Comparison of ENCODE assay signal across 9 cellular contexts in the genomic region with DNA sequence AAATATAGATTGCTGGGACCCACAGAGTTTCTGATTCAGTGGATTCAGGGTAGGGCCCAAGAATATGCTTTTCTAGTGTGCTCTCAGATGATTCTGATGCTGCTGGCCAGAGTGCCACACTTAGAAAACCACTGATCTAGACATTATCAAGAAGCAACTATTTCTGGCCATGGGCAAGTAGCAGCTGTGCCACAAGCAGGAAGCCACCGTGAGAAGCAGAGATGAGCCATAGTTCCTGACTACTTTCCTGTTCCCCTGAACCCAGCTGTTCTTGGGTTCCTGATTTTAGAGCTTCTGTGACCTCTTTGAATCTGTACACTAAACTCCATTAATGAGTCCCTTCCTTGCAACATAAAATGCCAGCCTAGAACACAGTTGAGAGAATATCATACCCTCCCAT. TPM values are rescaled to one million over a fixed set of nuclear protein-coding genes. Genes with fewer than 3 reads are reported as not detected.
A peak's percentile ranks its signal among the peaks of the same experiment; 100 is the strongest.
DNase-seq lines count a peak whose midpoint lies in the region; ATAC-seq and TF ChIP-seq lines count a peak whose summit lies in the region.
"Had no signal": no experiment of that assay in that cellular context is flagged by ENCODE, and none has a peak within 500 bp of the region (broad histone marks: within the 10 kb centered on the region; RNA-seq: fewer than 3 reads in every experiment).

No MANE protein-coding gene starts in this region.

- CTCF ChIA-PET in GM10248 (lab: Yijun Ruan, JAX) (interaction anchor here (0.9 to 1.2 kb wide), 2 partner anchors 10 to 13 kb away, joined by 4 read pairs; no protein-coding TSS in a partner anchor), Calu3 (lab: Charles Lee) (no interaction called here)

- H3K27me3 ChIP-seq in colonic mucosa = no peaks in the 10 kb centered on the region

- no peaks in the 10 kb centered on the region for H3K27me3 Mint-ChIP-seq in Calu3 (ENCODE audit: unreplicated experiment)
- peaks cover 16% of the 10 kb centered on the region for H3K27me3 Mint-ChIP-seq in activated CD4-positive, alpha-beta T cell treated with anti-CD3 and anti-CD28 coated beads, Interleukin-2, amount 10 ng/mL, durations not matched to agents 24 days and 14 days

- ATAC-seq in GM19468 (IDR thresholded peaks at IDR 0.05; ENCODE audit: extremely low read depth, unreplicated experiment) = peak; percentile 70
- peak; percentile 77 for ATAC-seq in HG03469 (IDR thresholded peaks at IDR 0.05; ENCODE audit: unreplicated experiment)
- ATAC-seq in esophagus mucosa = no peak

- POLR2A ChIA-PET in GM10248 (lab: Yijun Ruan, JAX) = no interaction called here

- DNase-seq in GM10248 (ENCODE audit: extremely low spot score) = peak; percentile 39
- no peak for DNase-seq in colonic mucosa
- DNase-seq in GOT3 (lab: John Stamatoyannopoulos, UW) = no peak
- no peak for DNase-seq in Calu3
- no peak for DNase-seq in activated CD4-positive, alpha-beta T cell treated with anti-CD3 and anti-CD28 coated beads, Interleukin-2, amount 10 ng/mL, durations not matched to agents 24 days and 14 days
- DNase-seq: small intestine had no signal

- intact Hi-C loops in colonic mucosa (cut with DNase I) (no loop called here), Calu3 (cut with micrococcal nuclease; ENCODE audit: unreplicated experiment) (no loop called here)
- intact Hi-C loops in activated CD4-positive, alpha-beta T cell treated with anti-CD3 and anti-CD28 coated beads, Interleukin-2, amount 10 ng/mL, durations not matched to agents 24 days and 14 days (cut with micrococcal nuclease) = no loop called here

- H3K36me3 Mint-ChIP-seq in Calu3 (ENCODE audit: insufficient read depth, unreplicated experiment) = no peaks in the 10 kb centered on the region
- no peaks in the 10 kb centered on the region for H3K36me3 Mint-ChIP-seq in activated CD4-positive, alpha-beta T cell treated with anti-CD3 and anti-CD28 coated beads, Interleukin-2, amount 10 ng/mL, durations not matched to agents 24 days and 14 days (ENCODE audit: low read depth)

- peak overlapping the region; percentile 17 for H3K27ac ChIP-seq in colonic mucosa

- no peak overlapping the region for H3K4me3 ChIP-seq in colonic mucosa

- no peak overlapping the region for H3K4me3 Mint-ChIP-seq in Calu3 (ENCODE audit: low read depth, unreplicated experiment)
- no peak overlapping the region for H3K4me3 Mint-ChIP-seq in activated CD4-positive, alpha-beta T cell treated with anti-CD3 and anti-CD28 coated beads, Interleukin-2, amount 10 ng/mL, durations not matched to agents 24 days and 14 days

- TF ChIP-seq CTCF in GM10248 (IDR thresholded peaks at IDR 0.05; ENCODE audit: control extremely low read depth, extremely low read depth, low read depth, missing control alignments) = no peak
- no peak for TF ChIP-seq CTCF in colonic mucosa (IDR thresholded peaks at IDR 0.05)
- no peak for TF ChIP-seq CTCF in Calu3 (IDR thresholded peaks at IDR 0.05; ENCODE audit: unreplicated experiment)

- no peak overlapping the region for H3K27ac Mint-ChIP-seq in Calu3 (ENCODE audit: unreplicated experiment)
- H3K27ac Mint-ChIP-seq in activated CD4-positive, alpha-beta T cell treated with anti-CD3 and anti-CD28 coated beads, Interleukin-2, amount 10 ng/mL, durations not matched to agents 24 days and 14 days = no peak overlapping the region

- BruUV-seq in Calu3 (replicated peaks; lab: Mats Ljungman, UMichigan) = no TSS peak

- no peaks in the 10 kb centered on the region for H3K36me3 ChIP-seq in colonic mucosa

- no peak overlapping the region for H3K9ac ChIP-seq in colonic mucosa (ENCODE audit: low read depth in 2 of 2, low read length in 2 of 2)

- no peaks in the 10 kb centered on the region for H3K9me3 Mint-ChIP-seq in Calu3 (ENCODE audit: low read depth, unreplicated experiment)
- H3K9me3 Mint-ChIP-seq in activated CD4-positive, alpha-beta T cell treated with anti-CD3 and anti-CD28 coated beads, Interleukin-2, amount 10 ng/mL, durations not matched to agents 24 days and 14 days = no peaks in the 10 kb centered on the region

- H3K4me1 ChIP-seq in colonic mucosa = no peaks in the 10 kb centered on the region

- H3K4me1 Mint-ChIP-seq in Calu3 (ENCODE audit: low read depth, unreplicated experiment) = peaks cover 9% of the 10 kb centered on the region
- no peaks in the 10 kb centered on the region for H3K4me1 Mint-ChIP-seq in activated CD4-positive, alpha-beta T cell treated with anti-CD3 and anti-CD28 coated beads, Interleukin-2, amount 10 ng/mL, durations not matched to agents 24 days and 14 days

- no peaks in the 10 kb centered on the region for H3K9me3 ChIP-seq in colonic mucosa

RNA-seq across cellular contexts. Expression of gene PIK3AP1, which starts 38.1 kb away (rescaled TPM):
- total RNA-seq in colonic mucosa (10 to 100 TPM; 10.9 to 12.4 TPM), esophagus mucosa (1.0 TPM), Calu3 (2022) (114 and 117 TPM in 2 replicates)
- total RNA-seq in activated CD4-positive, alpha-beta T cell treated with anti-CD3 and anti-CD28 coated beads, Interleukin-2, amount 10 ng/mL, durations not matched to agents 24 days and 14 days = 9.6 and 11.7 TPM in 2 replicates
